ENCODE assay signal across 6 cellular contexts in genomic region chr5:133395207-133395606, GRCh38.
DNase-seq lines count a peak whose midpoint lies in the region; ATAC-seq and TF ChIP-seq lines count a peak whose summit lies in the region.
"Not testable (repeated sequence)": the region's sequence is repeated elsewhere in the genome, so short reads cannot be mapped to it uniquely, and the experiment has no call there.

No MANE protein-coding gene starts in this region.

- not testable (repeated sequence) for TF ChIP-seq CTCF in H9 (conservative IDR thresholded peaks at IDR 0.05); lung (IDR thresholded peaks at IDR 0.05; ENCODE audit: control extremely low read depth, extremely low read depth); nephron progenitor cell (IDR thresholded peaks at IDR 0.05); spleen (IDR thresholded peaks at IDR 0.05 in 8 of 11, conservative IDR thresholded peaks at IDR 0.05 in 3 of 11)

- H2BK5ac ChIP-seq in H9 (ENCODE audit: insufficient read length, low read length) = not testable (repeated sequence)

- H3K36me3 Mint-ChIP-seq in H9 (ENCODE audit: insufficient read depth in 1 of 3, low read depth in 3 of 3) = peaks cover 3 to 11% (median 7%) of the 10 kb centered on the region in 3 experiments; a peak in 5 of 7 replicates
- H3K36me3 Mint-ChIP-seq in activated CD4-positive, alpha-beta T cell treated with anti-CD3 and anti-CD28 coated beads, Interleukin-2, amount 10 ng/mL, durations not matched to agents 24 days and 14 days (ENCODE audit: low read depth); activated T-helper 2 cell treated with anti-CD3 and anti-CD28 coated beads, Interferon-gamma antibody, Interleukin-2, Interleukin-4, amounts not matched to agents 10 μg/mL and 5 μg/mL and 100 μg/mL, durations not matched to agents 14 hours and 24 hours and 36 hours (ENCODE audit: low read depth); nephron progenitor cell (ENCODE audit: low read depth): not testable (repeated sequence)

- not testable (repeated sequence) for H2BK12ac ChIP-seq in H9 (ENCODE audit: insufficient read length, low read depth, low read length)

- H3K79me1 ChIP-seq in H9 (ENCODE audit: insufficient read depth, low read depth, low read length, poor library complexity, severe bottlenecking) = not testable (repeated sequence)

- intact Hi-C loops in activated CD4-positive, alpha-beta T cell treated with anti-CD3 and anti-CD28 coated beads, Interleukin-2, amount 10 ng/mL, durations not matched to agents 24 days and 14 days (cut with micrococcal nuclease) = loop anchor here (10.0 kb wide), 1 partner anchor 280 kb away; no protein-coding TSS in a partner anchor
- intact Hi-C loops in activated T-helper 2 cell treated with anti-CD3 and anti-CD28 coated beads, Interferon-gamma antibody, Interleukin-2, Interleukin-4, amounts not matched to agents 10 μg/mL and 5 μg/mL and 100 μg/mL, durations not matched to agents 14 hours and 24 hours and 36 hours (cut with micrococcal nuclease); spleen (cut with DNase I; ENCODE audit: low total_unique reads): not testable (repeated sequence)

- not testable (repeated sequence) for H3K27me3 ChIP-seq in H9 (ENCODE audit: insufficient read depth, low read length); lung (ENCODE audit: control insufficient read depth, insufficient read depth); spleen (replicated peaks in 1 of 7)

- H3K4me1 Mint-ChIP-seq in H9 (peaks cover 16 to 30% of the 10 kb centered on the region in 2 experiments), nephron progenitor cell (peaks cover 44% of the 10 kb centered on the region)
- H3K4me1 Mint-ChIP-seq in activated CD4-positive, alpha-beta T cell treated with anti-CD3 and anti-CD28 coated beads, Interleukin-2, amount 10 ng/mL, durations not matched to agents 24 days and 14 days = peaks cover 26% of the 10 kb centered on the region
- peaks cover 16% of the 10 kb centered on the region for H3K4me1 Mint-ChIP-seq in activated T-helper 2 cell treated with anti-CD3 and anti-CD28 coated beads, Interferon-gamma antibody, Interleukin-2, Interleukin-4, amounts not matched to agents 10 μg/mL and 5 μg/mL and 100 μg/mL, durations not matched to agents 14 hours and 24 hours and 36 hours (ENCODE audit: low read depth)

- H3K4me2 ChIP-seq in H9 (ENCODE audit: insufficient read depth, insufficient read length, low read length) = not testable (repeated sequence)

- H3K4me3 Mint-ChIP-seq in H9; activated CD4-positive, alpha-beta T cell treated with anti-CD3 and anti-CD28 coated beads, Interleukin-2, amount 10 ng/mL, durations not matched to agents 24 days and 14 days; activated T-helper 2 cell treated with anti-CD3 and anti-CD28 coated beads, Interferon-gamma antibody, Interleukin-2, Interleukin-4, amounts not matched to agents 10 μg/mL and 5 μg/mL and 100 μg/mL, durations not matched to agents 14 hours and 24 hours and 36 hours (ENCODE audit: low read depth); nephron progenitor cell: not testable (repeated sequence)

- H3K36me3 ChIP-seq in lung (ENCODE audit: control insufficient read depth in 2 of 2, insufficient read depth in 2 of 2, low read length in 2 of 2); spleen: not testable (repeated sequence)

- H3K9me3 Mint-ChIP-seq in H9 = peaks cover 5 to 10% of the 10 kb centered on the region in 2 experiments
- not testable (repeated sequence) for H3K9me3 Mint-ChIP-seq in activated CD4-positive, alpha-beta T cell treated with anti-CD3 and anti-CD28 coated beads, Interleukin-2, amount 10 ng/mL, durations not matched to agents 24 days and 14 days; activated T-helper 2 cell treated with anti-CD3 and anti-CD28 coated beads, Interferon-gamma antibody, Interleukin-2, Interleukin-4, amounts not matched to agents 10 μg/mL and 5 μg/mL and 100 μg/mL, durations not matched to agents 14 hours and 24 hours and 36 hours; nephron progenitor cell

- not testable (repeated sequence) for H3K9me3 ChIP-seq in H9 (ENCODE audit: control insufficient read depth, low read depth, low read length); lung (ENCODE audit: control insufficient read depth in 2 of 2, insufficient read depth in 1 of 2, low read length in 1 of 2)
- H3K9me3 ChIP-seq in spleen = peaks cover 0 to 10% (median 0%) of the 10 kb centered on the region in 8 donors

- not testable (repeated sequence) for H4K8ac ChIP-seq in H9 (replicated peaks; ENCODE audit: insufficient read length, low read depth, low read length)

- ATAC-seq in lung (ENCODE audit: insufficient read depth, low FRiP score) = not testable (repeated sequence)

- H3K14ac ChIP-seq in H9 (ENCODE audit: insufficient read depth, low read length) = not testable (repeated sequence)

- not testable (repeated sequence) for H2BK20ac ChIP-seq in H9 (ENCODE audit: low read depth, low read length, poor library complexity, severe bottlenecking)

- H3K23ac ChIP-seq in H9 (ENCODE audit: insufficient read length, low read depth, low read length) = not testable (repeated sequence)

- not testable (repeated sequence) for H2AK5ac ChIP-seq in H9 (ENCODE audit: insufficient read length, low read length)

- not testable (repeated sequence) for H2BK15ac ChIP-seq in H9 (ENCODE audit: low read depth, low read length)

- not testable (repeated sequence) for H3K9ac ChIP-seq in H9 (ENCODE audit: extremely low read depth, insufficient read length, low read length)

- no CpG with 5 or more reads among the region's 21 CpGs for WGBS in H9 (ENCODE audit: extremely low coverage, insufficient read length, low lambda C conversion rate)
- WGBS in lung, 2 donors = 93 to 96% methylated on average over 21 of the region's 21 CpGs
- WGBS in spleen, 5 donors = 91 to 98% (median 96%) methylated on average over 21 of the region's 21 CpGs

- not testable (repeated sequence) for H3K4me1 ChIP-seq in H9 (ENCODE audit: insufficient read depth, low read length); lung (ENCODE audit: control insufficient read depth in 2 of 2, insufficient read depth in 2 of 2, low read length in 2 of 2)
- H3K4me1 ChIP-seq in spleen = peaks cover 0 to 31% (median 7%) of the 10 kb centered on the region in 6 donors

- not testable (repeated sequence) for H3K56ac ChIP-seq in H9 (ENCODE audit: insufficient read length, low read depth, low read length)

- H3K4me3 ChIP-seq in lung, spleen: not testable (repeated sequence)

- not testable (repeated sequence) for H2AFZ ChIP-seq in H9 (ENCODE audit: low read length)

- not testable (repeated sequence) for TF ChIP-seq POLR2A in spleen (IDR thresholded peaks at IDR 0.05)

- H2BK120ac ChIP-seq in H9 (ENCODE audit: low read depth, low read length, poor library complexity, severe bottlenecking) = not testable (repeated sequence)

- not testable (repeated sequence) for DNase-seq in H9, nephron progenitor cell
- peak; percentile 43 for DNase-seq in activated CD4-positive, alpha-beta T cell treated with anti-CD3 and anti-CD28 coated beads, Interleukin-2, amount 10 ng/mL, durations not matched to agents 24 days and 14 days
- DNase-seq in activated T-helper 2 cell treated with anti-CD3 and anti-CD28 coated beads, Interferon-gamma antibody, Interleukin-2, Interleukin-4, amounts not matched to agents 10 μg/mL and 5 μg/mL and 100 μg/mL, durations not matched to agents 14 hours and 24 hours and 36 hours (ENCODE audit: low spot score) = peak; percentile 3
- DNase-seq in lung (ENCODE audit: low spot score) (peak; percentile 11), spleen (peak; percentile 33)

- H3K23me2 ChIP-seq in H9 (ENCODE audit: insufficient read length, low read depth, low read length, poor library complexity, severe bottlenecking) = not testable (repeated sequence)

- H3K27me3 Mint-ChIP-seq in H9 (ENCODE audit: low read depth); activated CD4-positive, alpha-beta T cell treated with anti-CD3 and anti-CD28 coated beads, Interleukin-2, amount 10 ng/mL, durations not matched to agents 24 days and 14 days; activated T-helper 2 cell treated with anti-CD3 and anti-CD28 coated beads, Interferon-gamma antibody, Interleukin-2, Interleukin-4, amounts not matched to agents 10 μg/mL and 5 μg/mL and 100 μg/mL, durations not matched to agents 14 hours and 24 hours and 36 hours (ENCODE audit: low read depth); nephron progenitor cell (ENCODE audit: low read depth, poor library complexity): not testable (repeated sequence)

- H3K27ac Mint-ChIP-seq in H9 (peak overlapping the region; percentile 5 to 53 (median 7); a peak in 3 of 7 replicates), nephron progenitor cell (peak overlapping the region; percentile 7)
- not testable (repeated sequence) for H3K27ac Mint-ChIP-seq in activated CD4-positive, alpha-beta T cell treated with anti-CD3 and anti-CD28 coated beads, Interleukin-2, amount 10 ng/mL, durations not matched to agents 24 days and 14 days; activated T-helper 2 cell treated with anti-CD3 and anti-CD28 coated beads, Interferon-gamma antibody, Interleukin-2, Interleukin-4, amounts not matched to agents 10 μg/mL and 5 μg/mL and 100 μg/mL, durations not matched to agents 14 hours and 24 hours and 36 hours

- H3K27ac ChIP-seq in H9 (ENCODE audit: insufficient read length, low read depth, low read length); lung (ENCODE audit: low read depth in 1 of 2, low read length in 1 of 2); spleen: not testable (repeated sequence)

- not testable (repeated sequence) for H4K91ac ChIP-seq in H9 (ENCODE audit: insufficient read length, low read depth, low read length)

- H3K4ac ChIP-seq in H9 (ENCODE audit: low read depth, low read length) = not testable (repeated sequence)

- H3K18ac ChIP-seq in H9 (ENCODE audit: insufficient read length, low read depth, low read length) = not testable (repeated sequence)

- H3T11ph ChIP-seq in H9 (ENCODE audit: low read length) = not testable (repeated sequence)

- H4K20me1 ChIP-seq in H9 (ENCODE audit: control insufficient read depth, insufficient read depth, insufficient read length) = not testable (repeated sequence)

- H4K5ac ChIP-seq in H9 (ENCODE audit: insufficient read length, low read depth, low read length) = not testable (repeated sequence)

- not testable (repeated sequence) for H3K79me2 ChIP-seq in H9 (ENCODE audit: insufficient read depth, low read length)
